Comparison of ENCODE assay signal across 8 cellular contexts in genomic region chr22:42269407-42270177, GRCh38. TPM values are rescaled to one million over a fixed set of nuclear protein-coding genes. Genes with fewer than 3 reads are reported as not detected.
DNase-seq lines count a peak whose midpoint lies in the region; ATAC-seq and TF ChIP-seq lines count a peak whose summit lies in the region.

No MANE protein-coding gene starts in this region.

- no peaks in the 10 kb centered on the region for H3K9me3 ChIP-seq in naive thymus-derived CD4-positive, alpha-beta T cell (ENCODE audit: control insufficient read depth in 2 of 3, low read length in 3 of 3)

- H3K27me3 Mint-ChIP-seq in naive thymus-derived CD4-positive, alpha-beta T cell, result no peaks in the 10 kb centered on the region

- no peaks in the 10 kb centered on the region for H3K9me3 Mint-ChIP-seq in naive thymus-derived CD4-positive, alpha-beta T cell

- peak overlapping the region; percentile 60 for H2AFZ ChIP-seq in ACC112 (ENCODE audit: low read length, unreplicated experiment)

- POLR2A ChIA-PET in naive thymus-derived CD4-positive, alpha-beta T cell (lab: Charles Lee), result interaction anchor here (0.7 to 1.1 kb wide), 3 partner anchors 30 to 186 kb away, joined by 3 to 4 read pairs (median 3); no protein-coding TSS in a partner anchor

- peak overlapping the region; percentile 95 for H3K4me3 ChIP-seq in ACC112 (ENCODE audit: low read depth, low read length)
- H3K4me3 ChIP-seq in epithelial cell of proximal tubule (ENCODE audit: low read depth, low read length), result peak overlapping the region; percentile 97
- H3K4me3 ChIP-seq in naive thymus-derived CD4-positive, alpha-beta T cell (ENCODE audit: low read length), result peak overlapping the region; percentile 86

- H3K4me1 ChIP-seq in ACC112 (ENCODE audit: control insufficient read depth, insufficient read depth, low read length, unreplicated experiment), result peaks cover 4% of the 10 kb centered on the region
- H3K4me1 ChIP-seq in naive thymus-derived CD4-positive, alpha-beta T cell (ENCODE audit: control insufficient read depth in 2 of 2, insufficient read depth in 2 of 2, low read length in 2 of 2), result peaks cover 28% of the 10 kb centered on the region in 2 donors

- CTCF ChIA-PET in naive thymus-derived CD4-positive, alpha-beta T cell (lab: Charles Lee), result interaction anchor here (0.8 to 1.1 kb wide), 2 partner anchors 179 to 345 kb away, joined by 3 read pairs; partner anchors contain the start of gene NDUFA6

- ATAC-seq in GM18858 (IDR thresholded peaks at IDR 0.05; ENCODE audit: unreplicated experiment), result peak; percentile 18
- peak; percentile 32 for ATAC-seq in HG03045 (IDR thresholded peaks at IDR 0.05; ENCODE audit: unreplicated experiment)
- ATAC-seq in naive thymus-derived CD4-positive, alpha-beta T cell, result peak; percentile 64
- peak; percentile 77 for ATAC-seq in stimulated activated naive CD8-positive, alpha-beta T cell treated with anti-CD3 and anti-CD28 coated beads, Interleukin-15, Interleukin-2, amounts not matched to agents 100 U/mL and 50 U/mL, for 24 hours

- TF ChIP-seq CTCF in epithelial cell of proximal tubule (conservative IDR thresholded peaks at IDR 0.05; ENCODE audit: low read depth, low read length), result peak; percentile 19

- peak overlapping the region; percentile 79 to 95 (median 88) for H3K27ac Mint-ChIP-seq in naive thymus-derived CD4-positive, alpha-beta T cell

- peak overlapping the region; percentile 86 to 98 (median 92) for H3K4me3 Mint-ChIP-seq in naive thymus-derived CD4-positive, alpha-beta T cell

- H3K27me3 ChIP-seq in ACC112 (ENCODE audit: insufficient read depth, low read length), result no peaks in the 10 kb centered on the region
- H3K27me3 ChIP-seq in naive thymus-derived CD4-positive, alpha-beta T cell (ENCODE audit: control insufficient read depth in 2 of 2, insufficient read depth in 2 of 2, low read length in 2 of 2), result no peaks in the 10 kb centered on the region

- H3K79me2 ChIP-seq in ACC112 (ENCODE audit: control insufficient read depth, insufficient read depth, low read length, unreplicated experiment), result peaks cover 51% of the 10 kb centered on the region

- intact Hi-C loops in naive thymus-derived CD4-positive, alpha-beta T cell (cut with micrococcal nuclease), result loop anchor here (1.0 to 5.0 kb wide), 8 partner anchors 31 to 179 kb away; partner anchors contain the start of gene NDUFA6 (in 1 of the 2)

- peak overlapping the region; percentile 16; the same call in 1 of the 2 replicates for H3K27ac ChIP-seq in ACC112 (ENCODE audit: low read depth, low read length)
- H3K27ac ChIP-seq in naive thymus-derived CD4-positive, alpha-beta T cell (ENCODE audit: low read depth, low read length), result peak overlapping the region; percentile 97

- H3K36me3 Mint-ChIP-seq in naive thymus-derived CD4-positive, alpha-beta T cell, result no peaks in the 10 kb centered on the region

- no peaks in the 10 kb centered on the region for H3K36me3 ChIP-seq in ACC112 (ENCODE audit: insufficient read depth, low read length)
- H3K36me3 ChIP-seq in naive thymus-derived CD4-positive, alpha-beta T cell (ENCODE audit: control insufficient read depth in 2 of 3, insufficient read depth in 3 of 3, low read length in 3 of 3), result peaks cover 0 to 4% (median 0%) of the 10 kb centered on the region in 3 experiments

- DNase-seq in NCI-H748 (lab: John Stamatoyannopoulos, UW; ENCODE audit: unreplicated experiment), result peak; percentile 79
- DNase-seq in activated CD8-positive, alpha-beta memory T cell treated with anti-CD3 and anti-CD28 coated beads, Interleukin-2, amount 50 U/mL, for 48 hours, result peak; percentile 86
- DNase-seq in epithelial cell of proximal tubule (ENCODE audit: low read depth), result no peak
- DNase-seq in naive thymus-derived CD4-positive, alpha-beta T cell, result peak; percentile 37 to 74 (median 65)
- DNase-seq in stimulated activated naive CD8-positive, alpha-beta T cell treated with anti-CD3 and anti-CD28 coated beads, Interleukin-15, Interleukin-2, amounts not matched to agents 100 U/mL and 50 U/mL, for 24 hours, result peak; percentile 75

- H3K4me1 Mint-ChIP-seq in naive thymus-derived CD4-positive, alpha-beta T cell, result peaks cover 35 to 56% (median 43%) of the 10 kb centered on the region in 7 donors

RNA-seq across cellular contexts. Expression of gene TCF20, which starts 0.9 kb away (rescaled TPM):
- 27.6 and 30.7 TPM in 2 replicates for total RNA-seq in epithelial cell of proximal tubule
- 10 to 100 TPM; 63.6 to 97.2 (median 78.1) TPM for total RNA-seq in naive thymus-derived CD4-positive, alpha-beta T cell
- 1 to 10 TPM; 3.3 to 3.8 TPM for polyA plus RNA-seq in naive thymus-derived CD4-positive, alpha-beta T cell

Comparison
In these comparisons a context has a peak if more than half of its experiments do, and no peak if none do; other contexts are left out.
1. ATAC-seq: peak in every context shown above with its lines; median percentile 77 in stimulated activated naive CD8-positive, alpha-beta T cell treated with anti-CD3 and anti-CD28 coated beads, Interleukin-15, Interleukin-2, amounts not matched to agents 100 U/mL and 50 U/mL, for 24 hours; 64 in naive thymus-derived CD4-positive, alpha-beta T cell; 32 in HG03045; 18 in GM18858.